Comparison of ENCODE assay signal across 8 cellular contexts in the genomic region with DNA sequence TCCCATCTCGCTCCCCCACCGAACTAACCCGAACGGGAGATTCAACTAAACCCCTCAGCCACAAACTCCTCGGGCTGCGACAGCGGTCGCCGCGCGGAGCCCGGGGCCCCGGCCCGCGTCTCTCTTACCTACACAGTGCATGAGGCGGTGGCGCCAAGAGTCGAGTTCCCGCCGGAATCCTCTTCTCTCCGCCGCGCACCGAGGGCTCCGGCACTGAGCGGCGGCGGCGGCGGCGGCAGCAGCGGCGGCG. TPM values are rescaled to one million over a fixed set of nuclear protein-coding genes. Genes with fewer than 3 reads are reported as not detected.
DNase-seq lines count a peak whose midpoint lies in the region; ATAC-seq and TF ChIP-seq lines count a peak whose summit lies in the region.

No MANE protein-coding gene starts in this region.

- ATAC-seq in GM19395 (IDR thresholded peaks at IDR 0.05; ENCODE audit: unreplicated experiment): peak; percentile 13

- intact Hi-C loops in A673 (cut with micrococcal nuclease; ENCODE audit: unreplicated experiment) (loop anchor here (5.0 kb wide), 1 partner anchor 209 kb away; the partner anchor contains the start of genes DCAF16 and NCAPG), posterior vena cava (cut with DNase I) (loop anchor here in 1 of 2 donors (10.0 kb wide), 1 partner anchor 207 kb away; the partner anchor contains the start of genes DCAF16 and NCAPG)

- H3K9me3 ChIP-seq in A673 (ENCODE audit: low read depth, low read length, poor library complexity, severe bottlenecking) (no peaks in the 10 kb centered on the region), HUES48 (ENCODE audit: control insufficient read depth, insufficient read depth, low read length) (no peaks in the 10 kb centered on the region)

- peak overlapping the region; percentile 92 for H3K4me3 Mint-ChIP-seq in mesothelial cell of epicardium

- BruUV-seq in A673 (replicated peaks; lab: Mats Ljungman, UMichigan): no TSS peak

- H3K4me3 ChIP-seq in A673 (ENCODE audit: low read depth, low read length, poor library complexity, severe bottlenecking) (peak overlapping the region; percentile 88), HUES48 (ENCODE audit: low read depth, low read length) (peak overlapping the region; percentile 94), cardiac fibroblast (replicated peaks in 1 of 2; ENCODE audit: low read depth in 2 of 2, low read length in 2 of 2) (peak overlapping the region; percentile 80 to 88)

- no peaks in the 10 kb centered on the region for H3K36me3 Mint-ChIP-seq in mesothelial cell of epicardium

- H3K9me3 Mint-ChIP-seq in mesothelial cell of epicardium: no peaks in the 10 kb centered on the region

- no peaks in the 10 kb centered on the region for H3K27me3 ChIP-seq in A673 (replicated peaks; ENCODE audit: insufficient read depth, low read depth, low read length, poor library complexity)
- peaks cover 22% of the 10 kb centered on the region for H3K27me3 ChIP-seq in HUES48 (ENCODE audit: control insufficient read depth, insufficient read depth, low read length)

- no peaks in the 10 kb centered on the region for H3K4me1 ChIP-seq in A673 (ENCODE audit: insufficient read depth, low read length, poor library complexity, severe bottlenecking)
- peaks cover 9% of the 10 kb centered on the region for H3K4me1 ChIP-seq in HUES48 (ENCODE audit: control insufficient read depth, insufficient read depth, low read length)

- peaks cover 14% of the 10 kb centered on the region for H3K27me3 Mint-ChIP-seq in mesothelial cell of epicardium (ENCODE audit: low read depth)

- H3K36me3 ChIP-seq in A673 (ENCODE audit: insufficient read depth, low read length, poor library complexity, severe bottlenecking) (no peaks in the 10 kb centered on the region), HUES48 (ENCODE audit: control insufficient read depth, insufficient read depth, low read length) (no peaks in the 10 kb centered on the region)

- peak overlapping the region; percentile 93 for H3K27ac Mint-ChIP-seq in mesothelial cell of epicardium

- H3K27ac ChIP-seq in A673 (ENCODE audit: low read depth, low read length, poor library complexity, severe bottlenecking) (peak overlapping the region; percentile 95), HUES48 (ENCODE audit: low read depth, low read length) (peak overlapping the region; percentile 94)

- H3K4me1 Mint-ChIP-seq in mesothelial cell of epicardium: peaks cover 16% of the 10 kb centered on the region

- TF ChIP-seq CTCF in A673 (conservative IDR thresholded peaks at IDR 0.05; ENCODE audit: low read depth, low read length): no peak
- TF ChIP-seq CTCF in cardiac fibroblast (IDR thresholded peaks at IDR 0.05; ENCODE audit: low read depth, low read length): no peak
- no peak for TF ChIP-seq CTCF in mesothelial cell of epicardium (IDR thresholded peaks at IDR 0.05; ENCODE audit: unreplicated experiment)

- POLR2A ChIA-PET in A673 (lab: Charles Lee; ENCODE audit: low non-redundant PET): no interaction called here

- H3K9ac ChIP-seq in HUES48 (ENCODE audit: low read depth, low read length): peak overlapping the region; percentile 84

- CTCF ChIA-PET in A673 (lab: Charles Lee): no interaction called here

- DNase-seq in A673 (ENCODE audit: low spot score): no peak
- no peak for DNase-seq in cardiac fibroblast (ENCODE audit: low read depth in 2 of 2)
- no peak for DNase-seq in mesothelial cell of epicardium (ENCODE audit: low spot score in 2 of 2, unreplicated experiment in 2 of 2)
- DNase-seq in SHP77 (lab: John Stamatoyannopoulos, UW): no peak
- DNase-seq in posterior vena cava (ENCODE audit: low spot score): no peak
- no peak for DNase-seq in GF-D8 (lab: John Stamatoyannopoulos, UW)

RNA-seq across cellular contexts. Expression of gene LCORL, which starts 0.2 kb away (rescaled TPM):
- total RNA-seq in A673 (2021) (29.7 and 30.4 TPM in 2 replicates), mesothelial cell of epicardium (20.9 to 21.6 TPM (median 21.3 TPM) in 3 replicates), posterior vena cava (10 to 100 TPM in 1 of 2 donors, 1 to 10 TPM in 1; 9.3 to 12.0 TPM)
